Comparison of ENCODE assay signal across 8 cellular contexts in the genomic region with DNA sequence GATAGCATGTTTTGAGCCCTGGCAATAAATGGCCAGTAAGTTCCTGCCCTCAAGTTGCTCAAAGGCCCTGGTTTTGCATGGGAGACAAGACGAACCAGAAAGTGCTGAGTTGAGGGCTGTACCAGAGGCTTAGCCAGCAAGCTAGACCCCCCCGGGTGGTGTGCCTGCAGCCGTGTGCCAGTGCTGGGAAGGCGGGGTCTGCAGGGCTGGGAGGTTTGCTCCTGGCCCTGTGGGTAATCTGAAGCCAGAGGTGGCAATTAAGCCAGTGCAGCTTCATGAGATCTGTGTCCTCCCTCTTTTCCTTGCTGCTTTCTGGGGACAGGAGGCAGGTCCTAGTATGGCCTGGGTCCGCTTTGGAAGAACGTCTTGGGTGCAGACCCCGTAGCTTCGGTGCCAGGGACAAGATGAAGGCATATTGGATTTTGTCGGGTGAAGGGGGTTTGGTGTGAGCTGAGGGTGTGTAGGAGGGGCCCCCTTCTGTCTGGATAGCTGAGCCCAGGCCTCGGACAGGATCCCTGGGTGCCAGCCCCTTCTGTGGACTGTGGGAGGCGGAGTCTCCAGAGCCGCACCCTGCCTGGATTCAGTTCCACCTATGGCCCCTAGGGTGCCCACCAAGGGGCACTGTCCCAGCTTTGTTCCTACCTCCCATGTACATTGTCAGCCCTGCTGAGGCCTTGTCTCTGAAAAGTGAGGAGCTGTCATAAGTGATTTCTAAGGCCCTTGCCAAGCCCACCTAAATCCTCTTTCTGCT. TPM values are rescaled to one million over a fixed set of nuclear protein-coding genes. Genes with fewer than 3 reads are reported as not detected.
DNase-seq lines count a peak whose midpoint lies in the region; ATAC-seq and TF ChIP-seq lines count a peak whose summit lies in the region.

No MANE protein-coding gene starts in this region.

- H3K9me3 Mint-ChIP-seq in activated CD4-positive, alpha-beta T cell treated with anti-CD3 and anti-CD28 coated beads, Interleukin-2, amount 10 ng/mL, durations not matched to agents 7 days and 5 days, result no peaks in the 10 kb centered on the region

- no peak overlapping the region for H3K4me3 Mint-ChIP-seq in activated CD4-positive, alpha-beta T cell treated with anti-CD3 and anti-CD28 coated beads, Interleukin-2, amount 10 ng/mL, durations not matched to agents 7 days and 5 days

- peak; percentile 53 for TF ChIP-seq CTCF in BE2C (IDR thresholded peaks at IDR 0.05; ENCODE audit: low read depth, low read length)
- TF ChIP-seq CTCF in kidney epithelial cell (IDR thresholded peaks at IDR 0.05; ENCODE audit: insufficient read depth, low read length, poor library complexity, severe bottlenecking), result peak; percentile 53

- H3K4me1 Mint-ChIP-seq in activated CD4-positive, alpha-beta T cell treated with anti-CD3 and anti-CD28 coated beads, Interleukin-2, amount 10 ng/mL, durations not matched to agents 7 days and 5 days, result no peaks in the 10 kb centered on the region

- H3K36me3 ChIP-seq in BE2C (peaks cover 7% of the 10 kb centered on the region; the same call in 1 of the 2 replicates), kidney epithelial cell (ENCODE audit: control insufficient read depth, insufficient read depth, low read length) (no peaks in the 10 kb centered on the region)

- H3K27me3 ChIP-seq in BE2C (no peaks in the 10 kb centered on the region), kidney epithelial cell (ENCODE audit: control insufficient read depth, insufficient read depth, low read length) (peaks cover 17% of the 10 kb centered on the region)

- H3K36me3 Mint-ChIP-seq in activated CD4-positive, alpha-beta T cell treated with anti-CD3 and anti-CD28 coated beads, Interleukin-2, amount 10 ng/mL, durations not matched to agents 7 days and 5 days (ENCODE audit: low read depth), result no peaks in the 10 kb centered on the region

- CTCF ChIA-PET in activated CD4-positive, alpha-beta T cell treated with anti-CD3 and anti-CD28 coated beads, Interleukin-2, amount 10 ng/mL, durations not matched to agents 7 days and 5 days (lab: Charles Lee), result interaction anchor here (0.7 to 1.4 kb wide), 5 partner anchors 12 to 311 kb away, joined by 3 to 4 read pairs (median 4); no protein-coding TSS in a partner anchor

- DNase-seq in BE2C, result peak; percentile 69
- peak; percentile 66 for DNase-seq in H4 (ENCODE audit: low spot score)
- peak; percentile 58 for DNase-seq in SK-MEL-5 (ENCODE audit: low read depth, low spot score)
- DNase-seq in kidney epithelial cell (ENCODE audit: low read depth), result no peak
- no peak for DNase-seq in activated CD4-positive, alpha-beta T cell treated with anti-CD3 and anti-CD28 coated beads, Interleukin-2, amount 10 ng/mL, durations not matched to agents 7 days and 5 days

- no peaks in the 10 kb centered on the region for H3K9me3 ChIP-seq in BE2C

- POLR2A ChIA-PET in activated CD4-positive, alpha-beta T cell treated with anti-CD3 and anti-CD28 coated beads, Interleukin-2, amount 10 ng/mL, durations not matched to agents 7 days and 5 days (lab: Charles Lee), result no interaction called here

- H3K27me3 Mint-ChIP-seq in activated CD4-positive, alpha-beta T cell treated with anti-CD3 and anti-CD28 coated beads, Interleukin-2, amount 10 ng/mL, durations not matched to agents 7 days and 5 days, result peaks cover 48% of the 10 kb centered on the region

- H3K27ac Mint-ChIP-seq in activated CD4-positive, alpha-beta T cell treated with anti-CD3 and anti-CD28 coated beads, Interleukin-2, amount 10 ng/mL, durations not matched to agents 7 days and 5 days, result no peak overlapping the region

- H3K4me3 ChIP-seq in BE2C (ENCODE audit: low read depth, low read length) (peak overlapping the region; percentile 0; the same call in 1 of the 2 replicates), kidney epithelial cell (ENCODE audit: low read depth, low read length) (no peak overlapping the region)

- no peak for ATAC-seq in GM21515 (IDR thresholded peaks at IDR 0.05; ENCODE audit: unreplicated experiment)
- no peak for ATAC-seq in HG03039 (IDR thresholded peaks at IDR 0.05; ENCODE audit: unreplicated experiment)
- no peak for ATAC-seq in GM21447 (IDR thresholded peaks at IDR 0.05; ENCODE audit: unreplicated experiment)

- in situ Hi-C loops in SK-MEL-5 (cut with HindIII; ENCODE audit: low pct_unique_long_range_greater_than_20kb, low sequenced_read_pairs), result no loop called here

- H3K4me1 ChIP-seq in BE2C, result peaks cover 51% of the 10 kb centered on the region

RNA-seq across cellular contexts. Expression of gene ATOH8, which starts 15.6 kb away (rescaled TPM):
- polyA plus RNA-seq in BE2C (2012; ENCODE audit: insufficient read depth, insufficient read length, low read depth), result 1.0 TPM
- total RNA-seq in H4 (2014; rRNA removed; shearing (Covaris generic)), result 13.1 and 13.6 TPM in 2 replicates
- 12.0 and 16.9 TPM in 2 replicates for total RNA-seq in SK-MEL-5 (2014; rRNA removed; shearing (Covaris generic))
- polyA plus RNA-seq in SK-MEL-5 (2015; cell fraction: cytosol; rRNA removed), result 19.5 and 22.6 TPM in 2 replicates
- 18.2 and 37.9 TPM in 2 replicates for polyA plus RNA-seq in SK-MEL-5 (2015; cell fraction: nucleus; rRNA removed)
- 0.41 and 1.0 TPM in 2 replicates for total RNA-seq in kidney epithelial cell
- under 1 TPM; 0.10 to 0.12 TPM for total RNA-seq in activated CD4-positive, alpha-beta T cell treated with anti-CD3 and anti-CD28 coated beads, Interleukin-2, amount 10 ng/mL, durations not matched to agents 7 days and 5 days

Comparison
In these comparisons a context has a peak if more than half of its experiments do, and no peak if none do; other contexts are left out.
1. DNase-seq: peak in BE2C (single experiment), H4 (single experiment) and SK-MEL-5 (single experiment); none in kidney epithelial cell (single experiment) and activated CD4-positive, alpha-beta T cell treated with anti-CD3 and anti-CD28 coated beads, Interleukin-2, amount 10 ng/mL, durations not matched to agents 7 days and 5 days (single experiment).